ENCODE assay signal across 10 cellular contexts in genomic region chr12:92138626-92139025, GRCh38. TPM values are rescaled to one million over a fixed set of nuclear protein-coding genes. Genes with fewer than 3 reads are reported as not detected.
DNase-seq lines count a peak whose midpoint lies in the region; ATAC-seq and TF ChIP-seq lines count a peak whose summit lies in the region.
"Had no signal": no experiment of that assay in that cellular context is flagged by ENCODE, and none has a peak within 500 bp of the region (broad histone marks: within the 10 kb centered on the region; RNA-seq: fewer than 3 reads in every experiment).

No MANE protein-coding gene starts in this region.

- H3K27ac ChIP-seq in CD4-positive, alpha-beta memory T cell (ENCODE audit: low read depth, low read length) = peak overlapping the region; percentile 86
- no peak overlapping the region for H3K27ac ChIP-seq in endodermal cell (ENCODE audit: low read depth, low read length)

- peaks cover 0 to 4% (median 0%) of the 10 kb centered on the region in 8 donors for H3K9me3 Mint-ChIP-seq in CD4-positive, alpha-beta memory T cell
- H3K9me3 Mint-ChIP-seq in endodermal cell (no peaks in the 10 kb centered on the region), osteocyte (ENCODE audit: unreplicated experiment) (no peaks in the 10 kb centered on the region)

- intact Hi-C loops in CD4-positive, alpha-beta memory T cell (cut with micrococcal nuclease) = no loop called here

- H3K27ac Mint-ChIP-seq in CD4-positive, alpha-beta memory T cell = peak overlapping the region; percentile 83 to 100 (median 99)
- H3K27ac Mint-ChIP-seq in endodermal cell = no peak overlapping the region
- H3K27ac Mint-ChIP-seq in osteocyte (ENCODE audit: unreplicated experiment) = peak overlapping the region; percentile 76

- no peak for TF ChIP-seq POLR2A in NB4 (IDR thresholded peaks at IDR 0.05; ENCODE audit: extremely low read depth, insufficient read length)

- no peak overlapping the region for H3K9ac ChIP-seq in endodermal cell (ENCODE audit: extremely low read depth, low read length, poor library complexity, severe bottlenecking)

- no peaks in the 10 kb centered on the region for H3K27me3 ChIP-seq in CD4-positive, alpha-beta memory T cell (ENCODE audit: insufficient read depth, low read length)
- H3K27me3 ChIP-seq in endodermal cell (ENCODE audit: control insufficient read depth, insufficient read depth, low read length, poor library complexity, severe bottlenecking) = peaks cover 16% of the 10 kb centered on the region

- peak overlapping the region; percentile 87 to 100 (median 100) for H3K4me3 Mint-ChIP-seq in CD4-positive, alpha-beta memory T cell
- H3K4me3 Mint-ChIP-seq in endodermal cell (no peak overlapping the region), osteocyte (ENCODE audit: unreplicated experiment) (peak overlapping the region; percentile 99)

- H3K36me3 ChIP-seq in CD4-positive, alpha-beta memory T cell (ENCODE audit: insufficient read depth, low read length) = peaks cover 22% of the 10 kb centered on the region
- H3K36me3 ChIP-seq in endodermal cell (ENCODE audit: control insufficient read depth, insufficient read depth, low read length) = peaks cover 30% of the 10 kb centered on the region

- H3K4me1 ChIP-seq in CD4-positive, alpha-beta memory T cell (ENCODE audit: insufficient read depth, low read length) = peaks cover 37% of the 10 kb centered on the region
- peaks cover 8% of the 10 kb centered on the region for H3K4me1 ChIP-seq in endodermal cell (ENCODE audit: control insufficient read depth, insufficient read depth, low read length)

- DNase-seq in CD4-positive, alpha-beta memory T cell = no peak
- DNase-seq in NB4 (ENCODE audit: low read depth) = no peak
- no peak for DNase-seq in endodermal cell
- no peak for DNase-seq in osteocyte (ENCODE audit: extremely low spot score, unreplicated experiment)
- no peak for DNase-seq in NCI-H2107 treated with DMSO at 0.1 percent for 48 hours (lab: John Stamatoyannopoulos, UW; ENCODE audit: unreplicated experiment)
- no peak for DNase-seq in AML-193 (lab: John Stamatoyannopoulos, UW)
- no peak for DNase-seq in NCI-H2227 (lab: John Stamatoyannopoulos, UW; ENCODE audit: unreplicated experiment)
- DNase-seq: foreskin melanocyte, NCI-H2227 treated with DMSO at 0.1 percent for 48 hours had no signal

- H3K27me3 Mint-ChIP-seq in CD4-positive, alpha-beta memory T cell = no peaks in the 10 kb centered on the region
- no peaks in the 10 kb centered on the region for H3K27me3 Mint-ChIP-seq in endodermal cell (ENCODE audit: insufficient read depth)
- H3K27me3 Mint-ChIP-seq in osteocyte (ENCODE audit: unreplicated experiment) = no peaks in the 10 kb centered on the region

- POLR2A ChIA-PET in CD4-positive, alpha-beta memory T cell (lab: Charles Lee; ENCODE audit: partially characterized antibody) = interaction anchor here (0.9 to 7.5 kb wide), 25 partner anchors 24 to 455 kb away, joined by 3 to 198 read pairs (median 7); no protein-coding TSS in a partner anchor

- TF ChIP-seq CTCF in NB4 (IDR thresholded peaks at IDR 0.05; ENCODE audit: low read depth, low read length) = no peak
- TF ChIP-seq CTCF in endodermal cell (conservative IDR thresholded peaks at IDR 0.05) = no peak
- no peak for TF ChIP-seq CTCF in osteocyte (IDR thresholded peaks at IDR 0.05)

- peaks cover 34 to 46% (median 39%) of the 10 kb centered on the region in 4 donors for H3K4me1 Mint-ChIP-seq in CD4-positive, alpha-beta memory T cell
- H3K4me1 Mint-ChIP-seq in endodermal cell (peaks cover 79% of the 10 kb centered on the region), osteocyte (ENCODE audit: unreplicated experiment) (peaks cover 95% of the 10 kb centered on the region)

- peaks cover 57 to 93% of the 10 kb centered on the region in 2 donors for H3K36me3 Mint-ChIP-seq in CD4-positive, alpha-beta memory T cell
- H3K36me3 Mint-ChIP-seq in endodermal cell (ENCODE audit: low read depth) (peaks cover 16% of the 10 kb centered on the region), osteocyte (ENCODE audit: unreplicated experiment) (peaks cover 40% of the 10 kb centered on the region)

- no peaks in the 10 kb centered on the region for H3K9me3 ChIP-seq in CD4-positive, alpha-beta memory T cell (ENCODE audit: control insufficient read depth in 1 of 2, low read length in 2 of 2)
- H3K9me3 ChIP-seq in endodermal cell (ENCODE audit: control insufficient read depth, low read length) = no peaks in the 10 kb centered on the region

- CTCF ChIA-PET in CD4-positive, alpha-beta memory T cell (lab: Charles Lee; ENCODE audit: partially characterized antibody) = interaction anchor here (1.1 to 9.6 kb wide), 7 partner anchors 6 to 433 kb away, joined by 3 to 59 read pairs (median 22); partner anchors contain the start of gene BTG1

- ATAC-seq in HG03520 (IDR thresholded peaks at IDR 0.05; ENCODE audit: unreplicated experiment) = no peak

- H3K4me3 ChIP-seq in CD4-positive, alpha-beta memory T cell (ENCODE audit: low read length in 2 of 2) = peak overlapping the region; percentile 83 to 89
- H3K4me3 ChIP-seq in NB4 (ENCODE audit: low read depth, low read length) (peak overlapping the region; percentile 80), endodermal cell (ENCODE audit: low read length) (peak overlapping the region; percentile 37)

RNA-seq across cellular contexts. Expression of gene BTG1, which starts 7.0 kb away (rescaled TPM):
- total RNA-seq in CD4-positive, alpha-beta memory T cell = 100 to 1,000 TPM; 431 to 469 TPM
- polyA plus RNA-seq in CD4-positive, alpha-beta memory T cell = 100 to 1,000 TPM; 339 to 765 TPM
- 10 to 100 TPM; 30.4 to 34.1 TPM for total RNA-seq in endodermal cell
- polyA plus RNA-seq in endodermal cell (2013, experiment 1 of 2) = 81.7 TPM
- 69.9 TPM for polyA plus RNA-seq in endodermal cell (2013, experiment 2 of 2)
- 107 and 121 TPM in 2 replicates for total RNA-seq in osteocyte
